ENCODE assay signal across 8 cellular contexts in the genomic region with DNA sequence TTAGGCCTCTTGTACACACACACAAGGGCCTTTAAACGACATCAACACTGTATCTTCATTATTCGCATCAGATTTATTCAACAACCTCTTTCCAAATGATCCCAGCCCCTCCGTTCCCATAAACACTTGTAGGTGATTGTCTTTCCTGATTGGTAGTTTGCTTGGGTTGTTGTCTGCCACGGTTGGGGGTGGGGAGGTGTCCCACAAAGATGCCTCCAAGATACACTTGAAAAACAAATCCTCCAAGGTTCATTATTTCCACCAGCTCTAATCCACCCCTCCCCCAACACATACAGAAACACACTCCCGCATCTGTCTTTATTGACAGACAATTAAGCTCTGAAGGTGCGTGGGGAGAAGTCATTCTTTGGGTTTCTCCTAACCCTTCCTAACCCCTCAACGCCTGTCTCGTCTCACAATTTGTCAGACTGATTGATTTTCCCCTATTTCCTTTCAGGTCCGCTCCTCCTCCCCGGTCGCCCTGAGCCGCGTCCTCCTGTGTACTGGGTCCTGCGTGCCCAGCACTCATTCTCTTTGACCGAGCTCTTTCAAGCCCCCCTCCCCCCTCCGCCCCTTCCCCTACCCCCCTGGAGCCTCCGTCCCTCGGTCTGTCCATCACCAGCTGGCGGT. TPM values are rescaled to one million over a fixed set of nuclear protein-coding genes. Genes with fewer than 3 reads are reported as not detected.
DNase-seq lines count a peak whose midpoint lies in the region; ATAC-seq and TF ChIP-seq lines count a peak whose summit lies in the region.

No MANE protein-coding gene starts in this region.

- H3K36me3 Mint-ChIP-seq in stimulated activated effector memory CD8-positive, alpha-beta T cell treated with anti-CD3 and anti-CD28 coated beads, Interleukin-12 subunit alpha, Interleukin-12 subunit beta, amount 100 ng/mL, for 72 hours, result peaks cover 68% of the 10 kb centered on the region

- H3K9me3 ChIP-seq in breast epithelium, result no peaks in the 10 kb centered on the region

- H3K4me1 ChIP-seq in breast epithelium, result peaks cover 0 to 12% of the 10 kb centered on the region in 2 donors

- peak; percentile 24 for DNase-seq in SIG-M5 treated with dmso at 0.1 percent for 504 hours (lab: John Stamatoyannopoulos, UW; ENCODE audit: unreplicated experiment)
- no peak for DNase-seq in SIG-M5 (lab: John Stamatoyannopoulos, UW)
- DNase-seq in RKO (ENCODE audit: low spot score), result peak; percentile 59
- DNase-seq in breast epithelium (ENCODE audit: low spot score in 2 of 2), result no peak
- no peak for DNase-seq in kidney epithelial cell (ENCODE audit: low read depth)
- DNase-seq in stimulated activated effector memory CD8-positive, alpha-beta T cell treated with anti-CD3 and anti-CD28 coated beads, Interleukin-12 subunit alpha, Interleukin-12 subunit beta, amount 100 ng/mL, for 72 hours (ENCODE audit: low spot score in 2 of 2), result peak in 1 of 2 donors; percentile 56

- peak overlapping the region; percentile 96 for H3K27ac Mint-ChIP-seq in stimulated activated effector memory CD8-positive, alpha-beta T cell treated with anti-CD3 and anti-CD28 coated beads, Interleukin-12 subunit alpha, Interleukin-12 subunit beta, amount 100 ng/mL, for 72 hours

- intact Hi-C loops in breast epithelium (cut with DNase I; ENCODE audit: low total_unique reads), result no loop called here

- peak overlapping the region; percentile 75 for H3K4me3 Mint-ChIP-seq in stimulated activated effector memory CD8-positive, alpha-beta T cell treated with anti-CD3 and anti-CD28 coated beads, Interleukin-12 subunit alpha, Interleukin-12 subunit beta, amount 100 ng/mL, for 72 hours

- peak overlapping the region; percentile 99 for H3K27ac ChIP-seq in breast epithelium

- no peaks in the 10 kb centered on the region for H3K27me3 ChIP-seq in breast epithelium
- H3K27me3 ChIP-seq in kidney epithelial cell (ENCODE audit: control insufficient read depth, insufficient read depth, low read length), result no peaks in the 10 kb centered on the region

- no peak for TF ChIP-seq POLR2A in breast epithelium (IDR thresholded peaks at IDR 0.05)

- no peaks in the 10 kb centered on the region for H3K36me3 ChIP-seq in breast epithelium
- no peaks in the 10 kb centered on the region for H3K36me3 ChIP-seq in kidney epithelial cell (ENCODE audit: control insufficient read depth, insufficient read depth, low read length)

- H3K4me1 Mint-ChIP-seq in stimulated activated effector memory CD8-positive, alpha-beta T cell treated with anti-CD3 and anti-CD28 coated beads, Interleukin-12 subunit alpha, Interleukin-12 subunit beta, amount 100 ng/mL, for 72 hours, result peaks cover 55% of the 10 kb centered on the region

- H3K4me3 ChIP-seq in breast epithelium, result peak overlapping the region; percentile 83 to 88 (median 87)
- H3K4me3 ChIP-seq in kidney epithelial cell (ENCODE audit: low read depth, low read length), result peak overlapping the region; percentile 77

- no peak for TF ChIP-seq CTCF in breast epithelium (IDR thresholded peaks at IDR 0.05)
- no peak for TF ChIP-seq CTCF in kidney epithelial cell (IDR thresholded peaks at IDR 0.05; ENCODE audit: insufficient read depth, low read length, poor library complexity, severe bottlenecking)

- no peaks in the 10 kb centered on the region for H3K9me3 Mint-ChIP-seq in stimulated activated effector memory CD8-positive, alpha-beta T cell treated with anti-CD3 and anti-CD28 coated beads, Interleukin-12 subunit alpha, Interleukin-12 subunit beta, amount 100 ng/mL, for 72 hours

- peak; percentile 1 for ATAC-seq in stimulated activated effector memory CD8-positive, alpha-beta T cell treated with anti-CD3 and anti-CD28 coated beads, Interleukin-12 subunit alpha, Interleukin-12 subunit beta, amount 100 ng/mL, for 72 hours
- ATAC-seq in GM18517 (IDR thresholded peaks at IDR 0.05; ENCODE audit: unreplicated experiment), result no peak
- ATAC-seq in GM18873 (IDR thresholded peaks at IDR 0.05; ENCODE audit: low FRiP score, unreplicated experiment), result no peak

RNA-seq across cellular contexts. Expression of gene WDR26, which starts 1.4 kb away (rescaled TPM):
- total RNA-seq in breast epithelium (100 to 1,000 TPM in 2 of 3 donors, 10 to 100 TPM in 1; 88.5 to 108 (median 108) TPM), kidney epithelial cell (38.8 and 40.0 TPM in 2 replicates)

Comparison
In these comparisons a context has a peak if more than half of its experiments do, and no peak if none do; other contexts are left out.
1. DNase-seq: peak in SIG-M5 treated with dmso at 0.1 percent for 504 hours (single experiment) and RKO (single experiment); none in SIG-M5 (single experiment), breast epithelium (0 of 2) and kidney epithelial cell (single experiment).